In genomic region chr3:127708837-127709236, GRCh38 we compare ENCODE assay signal across 14 cellular contexts. TPM values are rescaled to one million over a fixed set of nuclear protein-coding genes. Genes with fewer than 3 reads are reported as not detected.
DNase-seq lines count a peak whose midpoint lies in the region; ATAC-seq and TF ChIP-seq lines count a peak whose summit lies in the region.
"Had no signal": no experiment of that assay in that cellular context is flagged by ENCODE, and none has a peak within 500 bp of the region (broad histone marks: within the 10 kb centered on the region; RNA-seq: fewer than 3 reads in every experiment).

No MANE protein-coding gene starts in this region.

- no peak overlapping the region for H3K9ac ChIP-seq in neuronal stem cell (ENCODE audit: low read depth, low read length, poor library complexity)

- peak overlapping the region; percentile 57 to 78 for H3K27ac ChIP-seq in right atrium auricular region
- peak overlapping the region; percentile 66 to 79 for H3K27ac ChIP-seq in coronary artery
- peak overlapping the region; percentile 1 for H3K27ac ChIP-seq in psoas muscle
- peak overlapping the region; percentile 52 to 71 (median 64) for H3K27ac ChIP-seq in transverse colon
- H3K27ac ChIP-seq in aorta (ENCODE audit: low read depth in 1 of 2, low read length in 2 of 2) = no peak overlapping the region
- no peak overlapping the region for H3K27ac ChIP-seq in neuronal stem cell (replicated peaks; ENCODE audit: low read length)

- H4K8ac ChIP-seq in neuronal stem cell (ENCODE audit: low read depth, low read length) = no peak overlapping the region

- no peaks in the 10 kb centered on the region for H3K27me3 ChIP-seq in right atrium auricular region
- H3K27me3 ChIP-seq in psoas muscle (ENCODE audit: insufficient read depth in 3 of 3, low read length in 2 of 3) = no peaks in the 10 kb centered on the region
- H3K27me3 ChIP-seq in transverse colon = no peaks in the 10 kb centered on the region
- H3K27me3 ChIP-seq in aorta (ENCODE audit: control insufficient read depth in 1 of 2, insufficient read depth in 2 of 2, low read length in 1 of 2) = no peaks in the 10 kb centered on the region
- H3K27me3 ChIP-seq in neuronal stem cell (ENCODE audit: control insufficient read depth in 3 of 3, insufficient read depth in 3 of 3, low read depth in 1 of 3, low read length in 3 of 3) = peaks cover 0 to 18% (median 0%) of the 10 kb centered on the region in 3 experiments

- 66 to 94% (median 88%) methylated on average over 2 of the region's 2 CpGs for WGBS in psoas muscle, 3 donors
- WGBS in transverse colon (ENCODE audit: low coverage in 1 of 2), 2 donors = 89 to 100% methylated on average over 2 of the region's 2 CpGs
- 72 to 97% methylated on average over 2 of the region's 2 CpGs for WGBS in aorta, 2 donors
- WGBS in neuronal stem cell (ENCODE audit: extremely low coverage in 2 of 2, insufficient read length in 2 of 2, insufficient replicate concordance in 1 of 2), 2 donors = no CpG with 5 or more reads among the region's 2 CpGs

- TF ChIP-seq POLR2A in transverse colon (IDR thresholded peaks at IDR 0.05) = no peak

- no peak overlapping the region for H2AFZ ChIP-seq in neuronal stem cell (ENCODE audit: low read length)

- in situ Hi-C loops in transverse colon (cut with MboI; ENCODE audit: low pct_ligation_motif_present in 1 of 4, low pct_unique_long_range_greater_than_20kb in 1 of 4, low sequenced_read_pairs in 3 of 4) = no loop called here

- no peak overlapping the region for H2BK120ac ChIP-seq in neuronal stem cell (ENCODE audit: low read depth, low read length)

- no peak overlapping the region for H2BK15ac ChIP-seq in neuronal stem cell (ENCODE audit: low read length)

- H3K4me3 ChIP-seq in right atrium auricular region (no peak overlapping the region), coronary artery (no peak overlapping the region), psoas muscle (no peak overlapping the region), transverse colon (no peak overlapping the region), aorta (ENCODE audit: low read length in 2 of 2) (no peak overlapping the region), neuronal stem cell (ENCODE audit: low read length in 2 of 2) (no peak overlapping the region)

- H3K79me1 ChIP-seq in neuronal stem cell (ENCODE audit: low read depth, low read length) = peaks cover 2% of the 10 kb centered on the region

- ATAC-seq in Right ventricle myocardium superior (ENCODE audit: poor library complexity) (no peak), psoas muscle (no peak), aorta (ENCODE audit: low FRiP score) (no peak)

- intact Hi-C loops in Right ventricle myocardium superior (cut with DNase I) (no loop called here), psoas muscle (cut with DNase I) (no loop called here), transverse colon (cut with DNase I; ENCODE audit: low total_unique reads) (no loop called here), aorta (cut with DNase I) (no loop called here)

- no peak overlapping the region for H3K14ac ChIP-seq in neuronal stem cell (ENCODE audit: low read length)

- no peak overlapping the region for H3K4ac ChIP-seq in neuronal stem cell (ENCODE audit: low read length)

- H3K36me3 ChIP-seq in right atrium auricular region = peaks cover 4% of the 10 kb centered on the region
- H3K36me3 ChIP-seq in psoas muscle (ENCODE audit: insufficient read depth in 1 of 2, low read depth in 1 of 2) = peaks cover 0 to 26% of the 10 kb centered on the region in 2 donors
- H3K36me3 ChIP-seq in transverse colon = no peaks in the 10 kb centered on the region
- no peaks in the 10 kb centered on the region for H3K36me3 ChIP-seq in aorta (ENCODE audit: control insufficient read depth in 1 of 2, insufficient read depth in 2 of 2, low read length in 1 of 2)
- H3K36me3 ChIP-seq in neuronal stem cell (replicated peaks in 1 of 2; ENCODE audit: control insufficient read depth in 2 of 2, insufficient read depth in 2 of 2, low read length in 2 of 2) = no peaks in the 10 kb centered on the region

- TF ChIP-seq EP300 in transverse colon (IDR thresholded peaks at IDR 0.05; ENCODE audit: low read depth) = no peak

- no peak overlapping the region for H4K91ac ChIP-seq in neuronal stem cell (ENCODE audit: low read depth, low read length, poor library complexity)

- H3K4me2 ChIP-seq in neuronal stem cell (ENCODE audit: insufficient read depth, low read length, poor library complexity, severe bottlenecking) = no peak overlapping the region

- TF ChIP-seq CTCF in right atrium auricular region (IDR thresholded peaks at IDR 0.05) (no peak), coronary artery (IDR thresholded peaks at IDR 0.05) (no peak), psoas muscle (IDR thresholded peaks at IDR 0.05) (no peak), transverse colon (IDR thresholded peaks at IDR 0.05) (no peak)

- H3K18ac ChIP-seq in neuronal stem cell (ENCODE audit: low read length) = no peak overlapping the region

- H2AK5ac ChIP-seq in neuronal stem cell (ENCODE audit: low read depth, low read length) = no peak overlapping the region

- no peak overlapping the region for H2BK12ac ChIP-seq in neuronal stem cell (ENCODE audit: low read length)

- H3K23ac ChIP-seq in neuronal stem cell (ENCODE audit: low read depth, low read length, poor library complexity) = no peak overlapping the region

- H3K9me3 ChIP-seq in right atrium auricular region (no peaks in the 10 kb centered on the region), psoas muscle (peaks cover 3% of the 10 kb centered on the region), transverse colon (no peaks in the 10 kb centered on the region), aorta (ENCODE audit: control insufficient read depth, low read length) (no peaks in the 10 kb centered on the region), neuronal stem cell (replicated peaks in 1 of 2; ENCODE audit: control insufficient read depth in 2 of 2, insufficient read depth in 1 of 2, low read depth in 1 of 2, low read length in 2 of 2) (no peaks in the 10 kb centered on the region)

- H2BK5ac ChIP-seq in neuronal stem cell (ENCODE audit: low read length) = no peak overlapping the region

- H3K4me1 ChIP-seq in right atrium auricular region (peaks cover 0 to 72% of the 10 kb centered on the region in 2 donors), psoas muscle (peaks cover 28% of the 10 kb centered on the region), transverse colon (peaks cover 0 to 13% (median 8%) of the 10 kb centered on the region in 4 donors), aorta (ENCODE audit: control insufficient read depth in 1 of 2, insufficient read depth in 2 of 2, low read length in 2 of 2) (no peaks in the 10 kb centered on the region), neuronal stem cell (ENCODE audit: control insufficient read depth in 2 of 2, insufficient read depth in 1 of 2, low read depth in 1 of 2, low read length in 2 of 2) (peaks cover 0 to 9% of the 10 kb centered on the region in 2 donors)

- DNase-seq in right atrium auricular region (ENCODE audit: low spot score) = no peak
- DNase-seq in Right ventricle myocardium superior = no peak
- peak; percentile 9 for DNase-seq in coronary artery (ENCODE audit: low spot score)
- DNase-seq in psoas muscle = no peak
- no peak for DNase-seq in transverse colon
- DNase-seq in aorta = no peak
- DNase-seq in neuronal stem cell (ENCODE audit: low spot score) = no peak
- no peak for DNase-seq in SKM-1 (lab: John Stamatoyannopoulos, UW; ENCODE audit: unreplicated experiment)
- DNase-seq: DMS79, KBM-7, NCI-H1048, NCI-H1694, NCI-H446, NCI-H774 had no signal

RNA-seq across cellular contexts. Expression of gene ABTB1, which starts 36.1 kb away (rescaled TPM):
- total RNA-seq in right atrium auricular region (10 to 100 TPM; 14.9 to 16.9 TPM), Right ventricle myocardium superior (33.0 TPM), psoas muscle (10 to 100 TPM; 22.8 to 34.5 (median 27.6) TPM), transverse colon (10 to 100 TPM; 29.6 to 80.4 (median 45.8) TPM), aorta (10 to 100 TPM; 49.8 to 75.4 TPM)
- polyA plus RNA-seq in psoas muscle (10 to 100 TPM; 29.1 to 30.3 (median 30.1) TPM), aorta (100 to 1,000 TPM in 1 of 2 donors, 10 to 100 TPM in 1; 28.7 to 263 TPM)
- 5.8 TPM for polyA plus RNA-seq in neuronal stem cell (2013, experiment 1 of 2)
- polyA plus RNA-seq in neuronal stem cell (2013, experiment 2 of 2) = 6.1 TPM

Comparison
In these comparisons a context has a peak if more than half of its experiments do, and no peak if none do; other contexts are left out.
1. H3K27ac ChIP-seq: peak in right atrium auricular region (2 of 2), coronary artery (2 of 2), psoas muscle (single experiment) and transverse colon (4 of 4); none in aorta (0 of 2) and neuronal stem cell (single experiment).